Comparison of ENCODE assay signal across 1 cellular context in the genomic region with DNA sequence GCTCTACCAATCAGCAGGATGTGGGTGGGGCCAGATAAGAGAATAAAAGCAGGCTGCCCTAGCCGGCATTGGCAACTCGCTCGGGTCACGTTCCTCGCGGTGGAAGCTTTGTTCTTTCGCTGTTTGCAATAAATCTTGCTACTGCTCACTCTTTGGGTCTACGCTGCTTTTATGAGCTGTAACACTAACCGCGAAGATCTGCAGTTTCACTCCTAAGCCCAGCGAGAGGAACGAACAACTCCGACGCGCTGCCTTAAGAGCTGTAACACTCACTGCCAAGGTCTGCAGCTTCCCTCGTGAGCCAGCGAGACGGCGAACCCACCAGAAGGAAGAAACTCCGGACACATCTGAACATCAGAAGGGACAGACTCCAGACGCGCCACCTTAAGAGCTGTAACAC. TPM values are rescaled to one million over a fixed set of nuclear protein-coding genes. Genes with fewer than 3 reads are reported as not detected.
"Had no signal": no experiment of that assay in that cellular context is flagged by ENCODE, and none has a peak within 500 bp of the region (broad histone marks: within the 10 kb centered on the region; RNA-seq: fewer than 3 reads in every experiment).

No MANE protein-coding gene starts in this region.

RNA-seq across cellular contexts. Expression of gene RTKN2, which starts 12.7 kb away (rescaled TPM):
- total RNA-seq: left ventricle myocardium superior had no signal
